8 cellular contexts compared by ENCODE assay signal in the genomic region with DNA sequence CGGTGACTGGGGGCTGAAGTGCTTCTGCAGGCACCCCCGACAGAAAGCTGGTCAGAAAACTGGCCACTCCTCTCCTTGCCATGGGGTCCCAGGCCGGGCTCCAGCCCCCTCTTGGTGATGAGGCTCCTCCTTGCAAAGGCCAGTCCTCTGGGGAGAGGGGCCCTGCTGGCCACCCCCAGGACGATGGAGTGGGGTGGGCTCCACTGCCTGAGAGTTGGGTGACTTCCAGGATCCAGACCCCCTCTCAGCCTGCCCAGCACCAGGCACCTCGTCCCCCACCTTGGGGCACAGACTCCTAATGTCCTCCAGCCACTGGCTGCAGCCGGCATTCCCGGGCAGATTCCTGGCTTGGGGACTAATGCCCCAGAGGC. TPM values are rescaled to one million over a fixed set of nuclear protein-coding genes. Genes with fewer than 3 reads are reported as not detected.
DNase-seq lines count a peak whose midpoint lies in the region; ATAC-seq and TF ChIP-seq lines count a peak whose summit lies in the region.

No MANE protein-coding gene starts in this region.

- peaks cover 0 to 22% (median 0%) of the 10 kb centered on the region in 3 donors for H3K36me3 Mint-ChIP-seq in naive thymus-derived CD8-positive, alpha-beta T cell

- peaks cover 31 to 37% of the 10 kb centered on the region in 2 donors for H3K4me1 ChIP-seq in duodenal mucosa (ENCODE audit: control insufficient read depth in 1 of 2, insufficient read depth in 2 of 2, low read length in 2 of 2)

- POLR2A ChIA-PET in naive thymus-derived CD8-positive, alpha-beta T cell (lab: Charles Lee): interaction anchor here (4.5 to 4.7 kb wide), 2 partner anchors 17 to 41 kb away, joined by 25 to 27 read pairs; partner anchors contain the start of genes CCDC88B, PRDX5 and TRMT112

- peaks cover 11 to 39% (median 32%) of the 10 kb centered on the region in 4 donors for H3K4me1 Mint-ChIP-seq in naive thymus-derived CD8-positive, alpha-beta T cell

- H3K27me3 ChIP-seq in MG63: no peaks in the 10 kb centered on the region
- no peaks in the 10 kb centered on the region for H3K27me3 ChIP-seq in duodenal mucosa (ENCODE audit: control insufficient read depth in 1 of 2, insufficient read depth in 2 of 2, low read length in 2 of 2)

- H3K27ac Mint-ChIP-seq in naive thymus-derived CD8-positive, alpha-beta T cell: no peak overlapping the region

- no peaks in the 10 kb centered on the region for H3K9me3 Mint-ChIP-seq in naive thymus-derived CD8-positive, alpha-beta T cell

- H3K36me3 ChIP-seq in MG63 (peaks cover 23% of the 10 kb centered on the region), duodenal mucosa (ENCODE audit: control insufficient read depth in 1 of 2, insufficient read depth in 2 of 2, low read length in 2 of 2) (peaks cover 11 to 23% of the 10 kb centered on the region in 2 donors)

- no peak for DNase-seq in AG10803 (ENCODE audit: low read depth)
- DNase-seq in MG63: no peak
- DNase-seq in naive thymus-derived CD8-positive, alpha-beta T cell: peak in 1 of 10 donors; percentile 21
- no peak for DNase-seq in CD1c-positive myeloid dendritic cell (ENCODE audit: extremely low spot score)
- DNase-seq in A172 (ENCODE audit: low spot score): no peak
- DNase-seq in NCI-H2081 (lab: John Stamatoyannopoulos, UW): no peak

- H3K4me3 Mint-ChIP-seq in naive thymus-derived CD8-positive, alpha-beta T cell: peak overlapping the region in 9 of 10 donors; percentile 22 to 92 (median 45)

- peak overlapping the region; percentile 70 to 80 for H3K9ac ChIP-seq in duodenal mucosa (ENCODE audit: low read depth in 1 of 2, low read length in 2 of 2)

- H3K4me3 ChIP-seq in AG10803 (ENCODE audit: low read length) (peak overlapping the region; percentile 67), MG63 (peak overlapping the region; percentile 88), duodenal mucosa (ENCODE audit: low read depth in 1 of 2, low read length in 2 of 2) (peak overlapping the region; percentile 90 to 93)

- H3K9me3 ChIP-seq in MG63: no peaks in the 10 kb centered on the region
- no peaks in the 10 kb centered on the region for H3K9me3 ChIP-seq in duodenal mucosa (ENCODE audit: control insufficient read depth in 1 of 2, low read length in 2 of 2)

- no peak for TF ChIP-seq CTCF in AG10803 (conservative IDR thresholded peaks at IDR 0.05; ENCODE audit: low read length)

- no peak for ATAC-seq in naive thymus-derived CD8-positive, alpha-beta T cell
- no peak for ATAC-seq in GM19463 (IDR thresholded peaks at IDR 0.05; ENCODE audit: unreplicated experiment)

- H3K27ac ChIP-seq in duodenal mucosa (ENCODE audit: low read depth, low read length): peak overlapping the region; percentile 85

- no peaks in the 10 kb centered on the region for H3K27me3 Mint-ChIP-seq in naive thymus-derived CD8-positive, alpha-beta T cell

RNA-seq across cellular contexts. Expression of gene RPS6KA4, which starts 0.4 kb away (rescaled TPM):
- total RNA-seq in MG63 (2014; rRNA removed; shearing (Covaris generic); ENCODE audit: low replicate concordance): 73.7 and 94.2 TPM in 2 replicates
- 10 to 100 TPM; 21.0 to 23.3 TPM for total RNA-seq in naive thymus-derived CD8-positive, alpha-beta T cell
- polyA plus RNA-seq in naive thymus-derived CD8-positive, alpha-beta T cell: 1 to 10 TPM; 4.3 to 5.1 (median 5.1) TPM
- total RNA-seq in A172 (2014; rRNA removed; shearing (Covaris generic)): 77.4 and 78.2 TPM in 2 replicates

RNA-seq across cellular contexts. Expression of gene CCDC88B, which starts 18.5 kb away (rescaled TPM):
- total RNA-seq in MG63 (2014; rRNA removed; shearing (Covaris generic); ENCODE audit: low replicate concordance): 1.8 and 3.0 TPM in 2 replicates
- 100 to 1,000 TPM; 112 to 119 TPM for total RNA-seq in naive thymus-derived CD8-positive, alpha-beta T cell
- polyA plus RNA-seq in naive thymus-derived CD8-positive, alpha-beta T cell: 10 to 100 TPM; 10.4 to 37.0 (median 19.2) TPM
- total RNA-seq in A172 (2014; rRNA removed; shearing (Covaris generic)): 6.6 and 6.9 TPM in 2 replicates

RNA-seq across cellular contexts. Expression of gene PRDX5, which starts 40.6 kb away (rescaled TPM):
- total RNA-seq in MG63 (2014; rRNA removed; shearing (Covaris generic); ENCODE audit: low replicate concordance): 291 and 333 TPM in 2 replicates
- 10 to 100 TPM; 47.5 to 51.5 TPM for total RNA-seq in naive thymus-derived CD8-positive, alpha-beta T cell
- 100 to 1,000 TPM; 186 to 239 (median 206) TPM for polyA plus RNA-seq in naive thymus-derived CD8-positive, alpha-beta T cell
- 300 and 344 TPM in 2 replicates for total RNA-seq in A172 (2014; rRNA removed; shearing (Covaris generic))

RNA-seq across cellular contexts. Expression of gene TRMT112, which starts 41.2 kb away (rescaled TPM):
- total RNA-seq in MG63 (2014; rRNA removed; shearing (Covaris generic); ENCODE audit: low replicate concordance): 356 and 508 TPM in 2 replicates
- total RNA-seq in naive thymus-derived CD8-positive, alpha-beta T cell: 100 to 1,000 TPM; 159 to 162 TPM
- 100 to 1,000 TPM; 509 to 524 (median 515) TPM for polyA plus RNA-seq in naive thymus-derived CD8-positive, alpha-beta T cell
- total RNA-seq in A172 (2014; rRNA removed; shearing (Covaris generic)): 454 and 683 TPM in 2 replicates

RNA-seq across cellular contexts. Expression of gene ESRRA, which starts 53.2 kb away (rescaled TPM):
- 52.0 and 79.2 TPM in 2 replicates for total RNA-seq in MG63 (2014; rRNA removed; shearing (Covaris generic); ENCODE audit: low replicate concordance)
- 10 to 100 TPM; 19.9 to 24.9 TPM for total RNA-seq in naive thymus-derived CD8-positive, alpha-beta T cell
- 1 to 10 TPM; 3.5 to 9.1 (median 4.8) TPM for polyA plus RNA-seq in naive thymus-derived CD8-positive, alpha-beta T cell
- 30.4 and 46.6 TPM in 2 replicates for total RNA-seq in A172 (2014; rRNA removed; shearing (Covaris generic))

Comparison
In these comparisons a context has a peak if more than half of its experiments do, and no peak if none do; other contexts are left out.
1. RNA of gene CCDC88B, which starts 18.5 kb away (total RNA-seq): 112 to 119 TPM in naive thymus-derived CD8-positive, alpha-beta T cell; 6.6 to 6.9 TPM in A172 and 1.8 to 3.0 TPM in MG63; every median in the first group is over 10 times any median in the second.
2. Peak in every context shown above with its lines, with median percentiles within 50 percentile points of each other: H3K4me3 ChIP-seq.